Comparison of ENCODE assay signal across 10 cellular contexts in the genomic region with DNA sequence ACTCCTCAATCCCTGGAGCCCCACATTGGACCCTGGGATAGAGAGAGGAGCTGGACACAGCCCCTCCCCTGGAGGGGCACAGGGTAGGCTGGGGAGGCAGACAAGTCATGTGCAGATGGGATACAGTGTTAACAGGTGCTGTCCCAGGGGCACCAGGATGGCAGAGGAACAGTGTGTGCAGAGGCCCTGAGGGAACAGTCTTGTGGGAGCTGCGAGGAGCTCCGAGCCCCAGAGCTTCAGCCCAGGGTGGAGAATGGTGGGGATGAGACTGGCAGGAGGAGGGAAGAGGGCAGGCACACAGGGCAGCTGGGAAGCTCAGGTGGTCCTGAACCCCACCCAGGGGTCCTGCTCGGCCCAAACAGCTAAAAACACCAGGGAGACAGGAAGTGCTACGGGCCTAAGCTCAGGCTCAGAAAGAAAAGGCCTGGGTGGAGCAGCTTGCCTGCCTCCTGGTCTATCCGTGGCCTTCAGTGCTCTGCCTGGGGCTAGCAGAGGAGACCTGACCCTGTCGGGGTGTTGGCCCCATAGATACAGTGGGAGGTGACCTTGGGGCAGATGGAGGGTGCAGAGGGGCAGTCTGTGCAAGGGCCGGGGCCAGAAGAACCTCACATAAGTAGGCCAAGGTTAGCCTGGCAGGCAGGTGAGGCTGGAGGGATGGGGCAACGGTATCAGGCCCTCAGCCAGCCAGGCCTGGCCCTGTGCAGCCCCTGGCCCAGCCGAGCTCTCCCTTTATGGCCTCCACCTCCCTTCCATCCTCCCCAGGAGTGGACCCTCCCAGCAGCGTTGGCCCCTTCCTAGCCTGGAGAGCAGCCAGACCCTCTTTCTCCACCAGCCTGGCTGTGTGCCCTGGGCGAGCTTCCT. TPM values are rescaled to one million over a fixed set of nuclear protein-coding genes. Genes with fewer than 3 reads are reported as not detected.
DNase-seq lines count a peak whose midpoint lies in the region; ATAC-seq and FAIRE-seq lines count a peak whose summit lies in the region.
"Had no signal": no experiment of that assay in that cellular context is flagged by ENCODE, and none has a peak within 500 bp of the region (broad histone marks: within the 10 kb centered on the region; RNA-seq: fewer than 3 reads in every experiment).

No MANE protein-coding gene starts in this region.

- H3K9ac ChIP-seq in HUES6 (ENCODE audit: low read length), result peak overlapping the region; percentile 35

- H3K9me3 Mint-ChIP-seq in activated naive CD8-positive, alpha-beta T cell treated with anti-CD3 and anti-CD28 coated beads for 36 hours, result peaks cover 11% of the 10 kb centered on the region
- H3K9me3 Mint-ChIP-seq in stimulated activated effector memory CD8-positive, alpha-beta T cell treated with anti-CD3 and anti-CD28 coated beads, Interleukin-12 subunit alpha, Interleukin-12 subunit beta, amount 100 ng/mL, for 72 hours, result no peaks in the 10 kb centered on the region

- no peaks in the 10 kb centered on the region for H3K9me3 ChIP-seq in HUES6 (ENCODE audit: control insufficient read depth, insufficient read depth, low read depth, low read length)

- H3K27me3 Mint-ChIP-seq in activated naive CD8-positive, alpha-beta T cell treated with anti-CD3 and anti-CD28 coated beads for 36 hours, result no peaks in the 10 kb centered on the region

- no peaks in the 10 kb centered on the region for H3K36me3 Mint-ChIP-seq in activated naive CD8-positive, alpha-beta T cell treated with anti-CD3 and anti-CD28 coated beads for 36 hours
- peaks cover 6% of the 10 kb centered on the region for H3K36me3 Mint-ChIP-seq in stimulated activated effector memory CD8-positive, alpha-beta T cell treated with anti-CD3 and anti-CD28 coated beads, Interleukin-12 subunit alpha, Interleukin-12 subunit beta, amount 100 ng/mL, for 72 hours

- H3K27ac Mint-ChIP-seq in activated naive CD8-positive, alpha-beta T cell treated with anti-CD3 and anti-CD28 coated beads for 36 hours, result peak overlapping the region; percentile 96
- peak overlapping the region; percentile 96 for H3K27ac Mint-ChIP-seq in stimulated activated effector memory CD8-positive, alpha-beta T cell treated with anti-CD3 and anti-CD28 coated beads, Interleukin-12 subunit alpha, Interleukin-12 subunit beta, amount 100 ng/mL, for 72 hours

- intact Hi-C loops in left colon (cut with DNase I, micrococcal nuclease), result no loop called here

- H3K4me1 Mint-ChIP-seq in activated naive CD8-positive, alpha-beta T cell treated with anti-CD3 and anti-CD28 coated beads for 36 hours, result peaks cover 17% of the 10 kb centered on the region
- H3K4me1 Mint-ChIP-seq in stimulated activated effector memory CD8-positive, alpha-beta T cell treated with anti-CD3 and anti-CD28 coated beads, Interleukin-12 subunit alpha, Interleukin-12 subunit beta, amount 100 ng/mL, for 72 hours, result peaks cover 34% of the 10 kb centered on the region

- no peak for DNase-seq in activated naive CD8-positive, alpha-beta T cell treated with anti-CD3 and anti-CD28 coated beads for 36 hours
- DNase-seq in left colon, result peak; percentile 30 to 34
- no peak for DNase-seq in stimulated activated effector memory CD8-positive, alpha-beta T cell treated with anti-CD3 and anti-CD28 coated beads, Interleukin-12 subunit alpha, Interleukin-12 subunit beta, amount 100 ng/mL, for 72 hours (ENCODE audit: low spot score in 2 of 2)
- no peak for DNase-seq in HTR-8/SVneo (ENCODE audit: insufficient read length, low spot score)
- no peak for DNase-seq in SIG-M5 treated with dmso at 0.1 percent for 504 hours (lab: John Stamatoyannopoulos, UW; ENCODE audit: unreplicated experiment)
- DNase-seq in NCI-H774 (lab: John Stamatoyannopoulos, UW), result no peak
- DNase-seq in NOMO-1 treated with dmso at 0.1 percent for 144 hours (lab: John Stamatoyannopoulos, UW; ENCODE audit: unreplicated experiment), result no peak
- DNase-seq: T-helper 9 cell had no signal

- H3K27me3 ChIP-seq in HUES6 (ENCODE audit: control insufficient read depth, insufficient read depth, low read length), result no peaks in the 10 kb centered on the region

- H3K4me1 ChIP-seq in HUES6 (ENCODE audit: control insufficient read depth, insufficient read depth, low read length), result peaks cover 12% of the 10 kb centered on the region; the same call in 1 of the 2 replicates

- H3K4me3 Mint-ChIP-seq in activated naive CD8-positive, alpha-beta T cell treated with anti-CD3 and anti-CD28 coated beads for 36 hours, result peak overlapping the region; percentile 81
- peak overlapping the region; percentile 53 for H3K4me3 Mint-ChIP-seq in stimulated activated effector memory CD8-positive, alpha-beta T cell treated with anti-CD3 and anti-CD28 coated beads, Interleukin-12 subunit alpha, Interleukin-12 subunit beta, amount 100 ng/mL, for 72 hours

- FAIRE-seq in HTR-8/SVneo (lab: Jason Lieb, UNC), result no peak

- no peak overlapping the region for H3K4me3 ChIP-seq in HUES6 (ENCODE audit: low read depth, low read length)

- H3K36me3 ChIP-seq in HUES6 (ENCODE audit: control insufficient read depth, insufficient read depth, low read length), result no peaks in the 10 kb centered on the region

- ATAC-seq in left colon, result peak; percentile 23
- peak; percentile 35 for ATAC-seq in stimulated activated effector memory CD8-positive, alpha-beta T cell treated with anti-CD3 and anti-CD28 coated beads, Interleukin-12 subunit alpha, Interleukin-12 subunit beta, amount 100 ng/mL, for 72 hours

- H3K27ac ChIP-seq in HUES6 (ENCODE audit: low read depth, low read length), result no peak overlapping the region

RNA-seq across cellular contexts. Expression of a gene that starts 15.4 kb away (rescaled TPM):
- 1 to 10 TPM; 2.2 to 2.4 TPM for total RNA-seq in activated naive CD8-positive, alpha-beta T cell treated with anti-CD3 and anti-CD28 coated beads for 36 hours
- total RNA-seq in left colon, result 100 to 1,000 TPM; 219 to 339 TPM

RNA-seq across cellular contexts. Expression of a gene that starts 20.4 kb away (rescaled TPM):
- not detected for total RNA-seq in activated naive CD8-positive, alpha-beta T cell treated with anti-CD3 and anti-CD28 coated beads for 36 hours
- 10 to 100 TPM in 1 of 2 donors, 1 to 10 TPM in 1; 7.1 to 11.9 TPM for total RNA-seq in left colon

RNA-seq across cellular contexts. Expression of a gene that starts 45.8 kb away (rescaled TPM):
- under 1 TPM; 0.06 to 0.16 TPM for total RNA-seq in activated naive CD8-positive, alpha-beta T cell treated with anti-CD3 and anti-CD28 coated beads for 36 hours
- 1 to 10 TPM; 4.8 to 5.8 TPM for total RNA-seq in left colon

RNA-seq across cellular contexts. Expression of a gene that starts 48.0 kb away (rescaled TPM):
- total RNA-seq in activated naive CD8-positive, alpha-beta T cell treated with anti-CD3 and anti-CD28 coated beads for 36 hours, result not detected
- total RNA-seq in left colon, result 100 to 1,000 TPM; 107 to 134 TPM
- total RNA-seq: renal cortical epithelial cell had no signal

Comparison
In these comparisons a context has a peak if more than half of its experiments do, and no peak if none do; other contexts are left out.
1. DNase-seq: peak in left colon (2 of 2); none in activated naive CD8-positive, alpha-beta T cell treated with anti-CD3 and anti-CD28 coated beads for 36 hours (single experiment), stimulated activated effector memory CD8-positive, alpha-beta T cell treated with anti-CD3 and anti-CD28 coated beads, Interleukin-12 subunit alpha, Interleukin-12 subunit beta, amount 100 ng/mL, for 72 hours (0 of 2), HTR-8/SVneo (single experiment), SIG-M5 treated with dmso at 0.1 percent for 504 hours (single experiment), NCI-H774 (single experiment) and NOMO-1 treated with dmso at 0.1 percent for 144 hours (single experiment).
2. RNA of a gene that starts 15.4 kb away (total RNA-seq): 219 to 339 TPM in left colon; 2.2 to 2.4 TPM in activated naive CD8-positive, alpha-beta T cell treated with anti-CD3 and anti-CD28 coated beads for 36 hours; every median in the first group is over 10 times any median in the second.
3. RNA of a gene that starts 20.4 kb away (total RNA-seq): 7.1 to 11.9 TPM in left colon; not detected in activated naive CD8-positive, alpha-beta T cell treated with anti-CD3 and anti-CD28 coated beads for 36 hours; every median in the first group is over 4 times any median in the second.
4. RNA of a gene that starts 45.8 kb away (total RNA-seq): 4.8 to 5.8 TPM in left colon; 0.06 to 0.16 TPM in activated naive CD8-positive, alpha-beta T cell treated with anti-CD3 and anti-CD28 coated beads for 36 hours; every median in the first group is over 4 times any median in the second.